8 cellular contexts compared by ENCODE assay signal in the genomic region with DNA sequence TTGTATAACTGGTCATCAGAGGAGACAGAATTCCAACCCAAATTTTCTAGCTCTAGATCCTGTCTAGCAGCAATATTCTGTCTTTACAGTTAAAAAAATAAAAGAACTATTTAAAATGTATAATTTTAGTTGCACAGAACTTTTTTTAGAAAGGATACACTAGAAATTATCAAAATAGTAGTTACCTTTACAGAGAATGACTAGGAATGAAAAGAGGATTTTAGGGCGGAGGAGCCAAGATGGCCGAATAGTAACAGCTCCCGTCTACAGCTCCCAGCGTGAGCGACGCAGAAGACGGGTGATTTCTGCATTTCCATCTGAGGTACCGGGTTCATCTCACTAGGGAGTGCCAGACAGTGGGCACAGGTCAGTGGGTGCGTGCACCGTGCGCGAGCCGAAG.
A peak's percentile ranks its signal among the peaks of the same experiment; 100 is the strongest.
DNase-seq lines count a peak whose midpoint lies in the region; ATAC-seq, FAIRE-seq and TF ChIP-seq lines count a peak whose summit lies in the region.
"Not testable (repeated sequence)": the region's sequence is repeated elsewhere in the genome, so short reads cannot be mapped to it uniquely, and the experiment has no call there.

No MANE protein-coding gene starts in this region.

- not testable (repeated sequence) for H2BK12ac ChIP-seq in H9 (ENCODE audit: insufficient read length, low read depth, low read length); H1 (ENCODE audit: low read depth, low read length)

- H3K9ac ChIP-seq in H9 (ENCODE audit: extremely low read depth, insufficient read length, low read length); H1 (replicated peaks in 1 of 4; ENCODE audit: extremely low read depth in 1 of 4, low read depth in 3 of 4, low read length in 3 of 4): not testable (repeated sequence)
- H3K9ac ChIP-seq in HepG2 (ENCODE audit: insufficient read depth, low read depth, low read length): peak overlapping the region; percentile 62

- intact Hi-C loops in PC-9 (cut with micrococcal nuclease; ENCODE audit: unreplicated experiment); HepG2 (cut with micrococcal nuclease; ENCODE audit: unreplicated experiment): not testable (repeated sequence)

- CTCF ChIA-PET in A549 (lab: Yijun Ruan, JAX); HepG2 (lab: Yijun Ruan, JAX; ENCODE audit: low intra/inter-chr PET ratio, low total read pairs): not testable (repeated sequence)
- CTCF ChIA-PET in PC-9 (lab: Charles Lee) (interaction anchor here (0.7 kb wide), 1 partner anchor 55 kb away, joined by 13 read pairs; no protein-coding TSS in a partner anchor), H1 (lab: Charles Lee; ENCODE audit: partially characterized antibody) (interaction anchor here (1.1 kb wide), 1 partner anchor 19 kb away, joined by 3 read pairs; no protein-coding TSS in a partner anchor)

- peak overlapping the region; percentile 60 to 74 for H3K4me3 Mint-ChIP-seq in H9

- H2BK120ac ChIP-seq in H9 (ENCODE audit: low read depth, low read length, poor library complexity, severe bottlenecking); H1 (replicated peaks; ENCODE audit: low read depth, low read length): not testable (repeated sequence)

- not testable (repeated sequence) for H3K79me2 ChIP-seq in H9 (ENCODE audit: insufficient read depth, low read length); PC-9 (ENCODE audit: low read depth); H1 (ENCODE audit: control insufficient read depth in 1 of 2, insufficient read depth in 2 of 2, low read length in 2 of 2); HepG2 (ENCODE audit: insufficient read depth, low read length)

- not testable (repeated sequence) for FAIRE-seq in A549 (lab: Jason Lieb, UNC); H1 (lab: Jason Lieb, UNC); HepG2 (lab: Jason Lieb, UNC)

- H3T11ph ChIP-seq in H9 (ENCODE audit: low read length): not testable (repeated sequence)

- H4K8ac ChIP-seq in H9 (replicated peaks; ENCODE audit: insufficient read length, low read depth, low read length); H1 (ENCODE audit: extremely low read depth, insufficient read depth, low read length): not testable (repeated sequence)

- H3K18ac ChIP-seq in H9 (ENCODE audit: insufficient read length, low read depth, low read length): peak overlapping the region; percentile 75
- H3K18ac ChIP-seq in H1 (ENCODE audit: extremely low read depth, low read length): not testable (repeated sequence)

- H4K20me1 ChIP-seq in H9 (ENCODE audit: control insufficient read depth, insufficient read depth, insufficient read length); PC-9 (ENCODE audit: insufficient read depth); H1 (replicated peaks in 1 of 2; ENCODE audit: control insufficient read depth in 1 of 2, insufficient read depth in 2 of 2, low read length in 2 of 2); HepG2 (ENCODE audit: insufficient read depth, low read length): not testable (repeated sequence)

- not testable (repeated sequence) for H3K9me2 ChIP-seq in PC-9 (ENCODE audit: insufficient read depth)

- POLR2A ChIA-PET in A549 (lab: Yijun Ruan, JAX): not testable (repeated sequence)
- POLR2A ChIA-PET in PC-9 (lab: Charles Lee; ENCODE audit: unreplicated experiment): interaction anchor here (0.5 kb wide), 1 partner anchor 737 kb away, joined by 3 read pairs; no protein-coding TSS in a partner anchor
- POLR2A ChIA-PET in H1 (lab: Charles Lee; ENCODE audit: partially characterized antibody): interaction anchor here (1.1 to 1.4 kb wide), 2 partner anchors 17 to 321 kb away, joined by 3 to 4 read pairs; no protein-coding TSS in a partner anchor
- POLR2A ChIA-PET in HepG2 (lab: Yijun Ruan, JAX): interaction anchor here (1.3 kb wide), 1 partner anchor 13 kb away, joined by 3 read pairs; no protein-coding TSS in a partner anchor

- TF ChIP-seq POLR2A in A549 (IDR thresholded peaks at IDR 0.05; ENCODE audit: low read length); H1 (IDR thresholded peaks at IDR 0.05; ENCODE audit: control extremely low read depth in 1 of 2, low read depth in 2 of 2, low read length in 2 of 2); HepG2 (IDR thresholded peaks at IDR 0.05; ENCODE audit: insufficient read depth in 1 of 2, low read depth in 2 of 2, low read length in 2 of 2): not testable (repeated sequence)

- not testable (repeated sequence) for H3K9me3 ChIP-seq in A549; H9 (ENCODE audit: control insufficient read depth, low read depth, low read length); PC-9 (ENCODE audit: insufficient read depth, low read depth); H1 (ENCODE audit: insufficient read depth in 2 of 2, low read depth in 1 of 2, low read length in 1 of 2); HepG2 (ENCODE audit: low read length)

- not testable (repeated sequence) for H4K91ac ChIP-seq in H9 (ENCODE audit: insufficient read length, low read depth, low read length); H1 (replicated peaks; ENCODE audit: insufficient read length, low read length)

- H2BK15ac ChIP-seq in H9 (ENCODE audit: low read depth, low read length); H1 (ENCODE audit: low read length): not testable (repeated sequence)

- H3K14ac ChIP-seq in H9 (ENCODE audit: insufficient read depth, low read length); H1 (ENCODE audit: insufficient read length): not testable (repeated sequence)

- BruUV-seq in PC-9 (replicated peaks; lab: Mats Ljungman, UMichigan) (TSS peak; percentile 41), HepG2 (replicated peaks; lab: Mats Ljungman, UMichigan) (TSS peak; percentile 77)

- H2BK5ac ChIP-seq in H9 (ENCODE audit: insufficient read length, low read length); H1 (ENCODE audit: low read depth, low read length): not testable (repeated sequence)

- peaks cover 7 to 10% of the 10 kb centered on the region in 2 experiments; a peak in 4 of 5 replicates for H3K9me3 Mint-ChIP-seq in H9

- in situ Hi-C loops in HepG2 (cut with HindIII; ENCODE audit: extremely low pct_ligation_motif_present, low pct_unique_long_range_greater_than_20kb): not testable (repeated sequence)

- H3K27ac ChIP-seq in A549; H9 (ENCODE audit: insufficient read length, low read depth, low read length): not testable (repeated sequence)
- peak overlapping the region; percentile 72 for H3K27ac ChIP-seq in PC-9
- H3K27ac ChIP-seq in H1 (ENCODE audit: low read depth, low read length): peak overlapping the region; percentile 36; the same call in 1 of the 2 replicates
- H3K27ac ChIP-seq in HepG2 (ENCODE audit: extremely low read length, insufficient read depth, low read length): peak overlapping the region; percentile 52

- H2AFZ ChIP-seq in H9 (ENCODE audit: low read length); H1 (ENCODE audit: low read length); HepG2 (ENCODE audit: low read length): not testable (repeated sequence)
- H2AFZ ChIP-seq in PC-9: peak overlapping the region; percentile 94

- not testable (repeated sequence) for H3K27me3 ChIP-seq in H9 (ENCODE audit: insufficient read depth, low read length); PC-9 (ENCODE audit: insufficient read depth, low read depth); H1 (replicated peaks in 1 of 4; ENCODE audit: control insufficient read depth in 3 of 4, extremely low read depth in 1 of 4, insufficient read depth in 3 of 4, low read length in 3 of 4); HepG2 (ENCODE audit: control insufficient read depth in 1 of 2, insufficient read depth in 2 of 2, low read length in 2 of 2)

- H3K4ac ChIP-seq in H9 (ENCODE audit: low read depth, low read length); H1 (replicated peaks; ENCODE audit: insufficient read length, low read depth, low read length): not testable (repeated sequence)

- peak overlapping the region; percentile 94 to 96 (median 96); a peak in 6 of 7 replicates for H3K27ac Mint-ChIP-seq in H9

- not testable (repeated sequence) for H3K79me1 ChIP-seq in H9 (ENCODE audit: insufficient read depth, low read depth, low read length, poor library complexity, severe bottlenecking); H1 (ENCODE audit: low read depth, low read length)

- H3K4me3 ChIP-seq in A549: peak overlapping the region; percentile 26; the same call in 1 of the 3 replicates
- peak overlapping the region; percentile 61 for H3K4me3 ChIP-seq in LNCaP clone FGC (ENCODE audit: low read depth, low read length)
- H3K4me3 ChIP-seq in PC-9: peak overlapping the region; percentile 66
- peak overlapping the region in 2 of 4 experiments; percentile 17 to 24; a peak in 2 of 8 replicates for H3K4me3 ChIP-seq in H1 (ENCODE audit: extremely low read depth in 1 of 4, insufficient read depth in 2 of 4, low read depth in 3 of 4, low read length in 4 of 4)
- H3K4me3 ChIP-seq in HepG2 (replicated peaks in 1 of 3; ENCODE audit: insufficient read depth in 1 of 3, low read depth in 2 of 3, low read length in 3 of 3): peak overlapping the region; percentile 57 to 66 (median 57)

- H3K36me3 ChIP-seq in PC-9 (ENCODE audit: low read depth); H1 (ENCODE audit: control insufficient read depth in 2 of 4, insufficient read depth in 4 of 4, low read length in 3 of 4); HepG2 (replicated peaks in 1 of 2; ENCODE audit: control insufficient read depth in 1 of 2, insufficient read depth in 2 of 2, low read length in 2 of 2): not testable (repeated sequence)

- TF ChIP-seq CTCF in A549 (IDR thresholded peaks at IDR 0.05); H9 (conservative IDR thresholded peaks at IDR 0.05); LNCaP clone FGC (IDR thresholded peaks at IDR 0.05; ENCODE audit: control insufficient read depth, extremely low read depth, insufficient read depth); PC-9 (conservative IDR thresholded peaks at IDR 0.05); H1 (IDR thresholded peaks at IDR 0.05; ENCODE audit: control extremely low read depth in 1 of 3, insufficient read depth in 1 of 3, low read depth in 1 of 3, low read length in 3 of 3); HepG2 (CRISPR knock-in tag; IDR thresholded peaks at IDR 0.05): not testable (repeated sequence)

- not testable (repeated sequence) for DNase-seq in A549 (ENCODE audit: low read depth in 1 of 2, low spot score in 1 of 2); H9; LNCaP clone FGC (ENCODE audit: low read depth); PC-9; H1 (ENCODE audit: low read depth in 1 of 2, low spot score in 2 of 2); HepG2 (ENCODE audit: low spot score)
- DNase-seq in NCI-H2029 treated with DMSO at 0.1 percent for 48 hours (lab: John Stamatoyannopoulos, UW) (peak; percentile 7), NCI-H510A treated with DMSO at 0.1 percent for 48 hours (lab: John Stamatoyannopoulos, UW) (peak; percentile 19)

- TF ChIP-seq RAD21 in A549 (conservative IDR thresholded peaks at IDR 0.05 in 1 of 2, IDR thresholded peaks at IDR 0.05 in 1 of 2); H1 (IDR thresholded peaks at IDR 0.05 in 1 of 2, conservative IDR thresholded peaks at IDR 0.05 in 1 of 2; ENCODE audit: low read depth in 2 of 2, low read length in 2 of 2); HepG2 (CRISPR knock-in tag; IDR thresholded peaks at IDR 0.05): not testable (repeated sequence)

- H3K56ac ChIP-seq in H9 (ENCODE audit: insufficient read length, low read depth, low read length); H1 (replicated peaks; ENCODE audit: insufficient read length, low read depth, low read length): not testable (repeated sequence)

- H3K36me3 Mint-ChIP-seq in H9 (ENCODE audit: insufficient read depth in 1 of 3, low read depth in 3 of 3): peaks cover 5 to 13% (median 5%) of the 10 kb centered on the region in 3 experiments; a peak in 5 of 7 replicates

- 57% methylated on average over 13 of the region's 13 CpGs for WGBS in A549 (ENCODE audit: missing lambda C conversion rate)
- WGBS in H9 (ENCODE audit: extremely low coverage, insufficient read length, low lambda C conversion rate): no CpG with 5 or more reads among the region's 13 CpGs
- WGBS in H1 (ENCODE audit: extremely low coverage in 1 of 2, insufficient coverage in 1 of 2, insufficient read length in 1 of 2, insufficient replicate concordance in 2 of 2, low coverage in 1 of 2, low lambda C conversion rate in 2 of 2, missing lambda C conversion rate in 1 of 2), 2 experiments: 92% methylated on average over 13 of the region's 13 CpGs; no CpG with 5 or more reads in 1 of the 2 experiments
- WGBS in HepG2 (ENCODE audit: low lambda C conversion rate): 34% methylated on average over 7 of the region's 13 CpGs

- not testable (repeated sequence) for H3K27me3 Mint-ChIP-seq in H9 (ENCODE audit: low read depth)

- ATAC-seq in A549, HepG2: not testable (repeated sequence)

- TF ChIP-seq EP300 in A549 (IDR thresholded peaks at IDR 0.05); H1 (IDR thresholded peaks at IDR 0.05; ENCODE audit: borderline replicate concordance in 1 of 2, low read depth in 2 of 2, low read length in 2 of 2); HepG2 (IDR thresholded peaks at IDR 0.05; ENCODE audit: low read depth in 2 of 2, low read length in 2 of 2); HepG2 (CRISPR knock-in tag; IDR thresholded peaks at IDR 0.05; ENCODE audit: borderline replicate concordance): not testable (repeated sequence)

- not testable (repeated sequence) for H3K23ac ChIP-seq in H9 (ENCODE audit: insufficient read length, low read depth, low read length); H1 (ENCODE audit: insufficient read length)

- H2BK20ac ChIP-seq in H9 (ENCODE audit: low read depth, low read length, poor library complexity, severe bottlenecking); H1 (ENCODE audit: low read length): not testable (repeated sequence)

- H2AK5ac ChIP-seq in H9 (ENCODE audit: insufficient read length, low read length); H1 (ENCODE audit: low read depth, low read length): not testable (repeated sequence)

- H3K4me1 Mint-ChIP-seq in H9: not testable (repeated sequence)

- not testable (repeated sequence) for H3K23me2 ChIP-seq in H9 (ENCODE audit: insufficient read length, low read depth, low read length, poor library complexity, severe bottlenecking); H1 (ENCODE audit: low read depth, low read length)

- peak overlapping the region; percentile 30; the same call in 2 of the 3 replicates for H3K4me2 ChIP-seq in A549
- H3K4me2 ChIP-seq in H9 (ENCODE audit: insufficient read depth, insufficient read length, low read length): not testable (repeated sequence)
- H3K4me2 ChIP-seq in PC-9: peak overlapping the region; percentile 87
- peak overlapping the region in 1 of 2 experiments; percentile 23; a peak in 1 of 4 replicates for H3K4me2 ChIP-seq in H1 (ENCODE audit: insufficient read depth in 1 of 2, low read depth in 2 of 2, low read length in 2 of 2)
- peak overlapping the region; percentile 55 for H3K4me2 ChIP-seq in HepG2 (ENCODE audit: low read depth, low read length)

- H3F3A ChIP-seq in PC-9 (ENCODE audit: insufficient read depth, low read depth): not testable (repeated sequence)

- H3K4me1 ChIP-seq in A549; H9 (ENCODE audit: insufficient read depth, low read length); PC-9 (replicated peaks; ENCODE audit: insufficient read depth); H1 (replicated peaks in 1 of 4; ENCODE audit: control insufficient read depth in 3 of 4, insufficient read depth in 4 of 4, low read length in 3 of 4); HepG2 (ENCODE audit: insufficient read depth, low read length): not testable (repeated sequence)

- H4K5ac ChIP-seq in H9 (ENCODE audit: insufficient read length, low read depth, low read length); H1 (ENCODE audit: insufficient read length, low read depth, low read length): not testable (repeated sequence)
